ENCODE assay signal across 1 cellular context in genomic region chr7:141481971-141482370, GRCh38.
TF ChIP-seq lines count a peak whose summit lies in the region.

No MANE protein-coding gene starts in this region.

TF ChIP-seq in H1, 55 proteins besides CTCF, POLR2A, EP300 and RAD21 (continued from another document):
- TF ChIP-seq E2F6 (IDR thresholded peaks at IDR 0.05), result no peak
